Comparison of ENCODE assay signal across 8 cellular contexts in the genomic region with DNA sequence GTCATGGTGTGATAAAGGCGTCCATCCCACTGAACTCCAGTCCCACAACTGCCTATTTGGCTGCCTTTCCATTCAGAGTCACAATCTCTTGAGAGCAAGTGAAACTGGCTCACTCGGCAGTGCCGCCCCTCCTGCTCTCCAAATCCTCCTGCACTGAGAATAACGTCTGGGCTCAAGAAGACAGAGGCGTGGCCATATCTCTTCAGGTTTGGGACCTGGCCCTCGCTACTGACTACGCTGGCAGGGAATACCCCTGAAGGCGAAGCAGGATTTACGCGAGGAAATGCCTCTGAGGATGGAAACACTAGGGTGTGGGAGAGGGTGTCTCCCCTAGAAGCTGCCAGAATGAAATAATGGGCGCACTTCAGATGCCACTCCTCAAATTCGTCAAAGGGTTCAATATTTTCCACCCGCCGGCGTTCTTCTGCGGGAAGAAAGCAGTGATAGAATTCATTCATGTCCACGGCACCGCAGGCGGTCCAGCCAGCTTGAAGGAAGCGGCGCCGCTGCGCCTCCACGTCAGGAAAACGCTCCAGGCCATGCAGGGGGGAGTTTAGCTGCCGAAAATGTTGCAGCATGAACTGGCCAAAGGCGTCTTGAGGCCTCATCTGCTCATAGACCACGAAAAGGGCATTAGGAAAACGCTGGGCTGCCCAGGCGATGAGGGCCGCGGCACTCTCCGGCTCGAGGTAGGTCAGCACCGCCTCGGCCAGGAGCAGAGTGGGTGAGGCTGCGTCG. TPM values are rescaled to one million over a fixed set of nuclear protein-coding genes. Genes with fewer than 3 reads are reported as not detected.
A peak's percentile ranks its signal among the peaks of the same experiment; 100 is the strongest.
DNase-seq lines count a peak whose midpoint lies in the region; ATAC-seq and TF ChIP-seq lines count a peak whose summit lies in the region.

No MANE protein-coding gene starts in this region.

- intact Hi-C loops in heart right ventricle (cut with DNase I): no loop called here

- H3K4me3 ChIP-seq in HFF-Myc (replicated peaks; ENCODE audit: low read depth, low read length): peak overlapping the region; percentile 73
- H3K4me3 ChIP-seq in heart right ventricle: peak overlapping the region; percentile 58 to 87 (median 77)

- H3K4me3 Mint-ChIP-seq in activated naive CD4-positive, alpha-beta T cell treated with anti-CD3 and anti-CD28 coated beads, Interleukin-2, amount 50 U/mL, for 24 hours: peak overlapping the region; percentile 93
- H3K4me3 Mint-ChIP-seq in progenitor cell of endocrine pancreas (ENCODE audit: low read depth): peak overlapping the region; percentile 92

- peaks cover 53% of the 10 kb centered on the region for H3K4me1 Mint-ChIP-seq in activated naive CD4-positive, alpha-beta T cell treated with anti-CD3 and anti-CD28 coated beads, Interleukin-2, amount 50 U/mL, for 24 hours
- peaks cover 16% of the 10 kb centered on the region for H3K4me1 Mint-ChIP-seq in progenitor cell of endocrine pancreas (ENCODE audit: low read depth)

- no peaks in the 10 kb centered on the region for H3K9me3 Mint-ChIP-seq in activated naive CD4-positive, alpha-beta T cell treated with anti-CD3 and anti-CD28 coated beads, Interleukin-2, amount 50 U/mL, for 24 hours
- H3K9me3 Mint-ChIP-seq in progenitor cell of endocrine pancreas (ENCODE audit: low read depth): no peaks in the 10 kb centered on the region

- no peaks in the 10 kb centered on the region for H3K27me3 ChIP-seq in heart right ventricle

- WGBS in heart right ventricle, 2 donors: 5 to 10% methylated on average over 38 of the region's 38 CpGs

- peak overlapping the region; percentile 97 for H3K27ac Mint-ChIP-seq in activated naive CD4-positive, alpha-beta T cell treated with anti-CD3 and anti-CD28 coated beads, Interleukin-2, amount 50 U/mL, for 24 hours
- peak overlapping the region; percentile 97 for H3K27ac Mint-ChIP-seq in progenitor cell of endocrine pancreas

- no peaks in the 10 kb centered on the region for H3K27me3 Mint-ChIP-seq in activated naive CD4-positive, alpha-beta T cell treated with anti-CD3 and anti-CD28 coated beads, Interleukin-2, amount 50 U/mL, for 24 hours
- H3K27me3 Mint-ChIP-seq in progenitor cell of endocrine pancreas: peaks cover 12% of the 10 kb centered on the region

- peak in 7 of 8 donors; percentile 1 to 37 (median 27) for ATAC-seq in heart right ventricle

- no peak for TF ChIP-seq CTCF in HFF-Myc (IDR thresholded peaks at IDR 0.05; ENCODE audit: low read depth, low read length, missing control alignments)
- TF ChIP-seq CTCF in heart right ventricle (IDR thresholded peaks at IDR 0.05): no peak
- no peak for TF ChIP-seq CTCF in progenitor cell of endocrine pancreas (IDR thresholded peaks at IDR 0.05; ENCODE audit: unreplicated experiment)

- H3K27ac ChIP-seq in heart right ventricle: peak overlapping the region; percentile 72 to 98 (median 94)

- peak; percentile 37 for DNase-seq in Ammon's horn (ENCODE audit: low spot score)
- no peak for DNase-seq in HFF-Myc (ENCODE audit: extremely low read depth, low read depth)
- DNase-seq in heart right ventricle: peak in 1 of 2 donors; percentile 22
- peak; percentile 18 for DNase-seq in progenitor cell of endocrine pancreas (ENCODE audit: low spot score, unreplicated experiment)
- DNase-seq in central memory CD4-positive, alpha-beta T cell: no peak
- DNase-seq in SHP77 (lab: John Stamatoyannopoulos, UW): no peak
- DNase-seq in SKM-1 treated with dmso at 0.1 percent for 144 hours (lab: John Stamatoyannopoulos, UW; ENCODE audit: unreplicated experiment): no peak

- H3K36me3 Mint-ChIP-seq in activated naive CD4-positive, alpha-beta T cell treated with anti-CD3 and anti-CD28 coated beads, Interleukin-2, amount 50 U/mL, for 24 hours: peaks cover 14% of the 10 kb centered on the region
- H3K36me3 Mint-ChIP-seq in progenitor cell of endocrine pancreas (ENCODE audit: insufficient read depth): peaks cover 5% of the 10 kb centered on the region

- peaks cover 0 to 17% (median 6%) of the 10 kb centered on the region in 9 donors for H3K36me3 ChIP-seq in heart right ventricle

- H3K9me3 ChIP-seq in heart right ventricle: no peaks in the 10 kb centered on the region

- H3K4me1 ChIP-seq in heart right ventricle: peaks cover 4 to 52% (median 33%) of the 10 kb centered on the region in 9 donors

RNA-seq across cellular contexts. Expression of a gene that starts 1.0 kb away (rescaled TPM):
- total RNA-seq in heart right ventricle (1 to 10 TPM; 5.2 to 8.7 (median 6.2) TPM), progenitor cell of endocrine pancreas (11.0 and 11.5 TPM in 2 replicates)
- polyA plus RNA-seq in heart right ventricle: 1 to 10 TPM; 1.5 to 4.3 TPM

RNA-seq across cellular contexts. Expression of a gene that starts 27.3 kb away (rescaled TPM):
- total RNA-seq in heart right ventricle (not detected), progenitor cell of endocrine pancreas (not detected in 2 replicates)
- not detected for polyA plus RNA-seq in heart right ventricle

RNA-seq across cellular contexts. Expression of a gene that starts 41.5 kb away (rescaled TPM):
- total RNA-seq in heart right ventricle (10 to 100 TPM in 9 of 10 donors, 1 to 10 TPM in 1; 9.6 to 15.7 (median 12.2) TPM), progenitor cell of endocrine pancreas (71.2 and 73.8 TPM in 2 replicates)
- polyA plus RNA-seq in heart right ventricle: 1 to 10 TPM; 3.5 to 8.4 TPM

RNA-seq across cellular contexts. Expression of a gene that starts 41.5 kb away (rescaled TPM):
- total RNA-seq in heart right ventricle (10 to 100 TPM in 8 of 10 donors, 1 to 10 TPM in 2; 9.0 to 14.9 (median 12.1) TPM), progenitor cell of endocrine pancreas (39.0 and 41.9 TPM in 2 replicates)
- polyA plus RNA-seq in heart right ventricle: 1 to 10 TPM; 5.0 to 6.8 TPM

Comparison
In these comparisons a context has a peak if more than half of its experiments do, and no peak if none do; other contexts are left out.
1. DNase-seq: peak in Ammon's horn (single experiment) and progenitor cell of endocrine pancreas (single experiment); none in HFF-Myc (single experiment), central memory CD4-positive, alpha-beta T cell (single experiment), SHP77 (0 of 2) and SKM-1 treated with dmso at 0.1 percent for 144 hours (single experiment).